30 cellular contexts compared by ENCODE assay signal in the genomic region with DNA sequence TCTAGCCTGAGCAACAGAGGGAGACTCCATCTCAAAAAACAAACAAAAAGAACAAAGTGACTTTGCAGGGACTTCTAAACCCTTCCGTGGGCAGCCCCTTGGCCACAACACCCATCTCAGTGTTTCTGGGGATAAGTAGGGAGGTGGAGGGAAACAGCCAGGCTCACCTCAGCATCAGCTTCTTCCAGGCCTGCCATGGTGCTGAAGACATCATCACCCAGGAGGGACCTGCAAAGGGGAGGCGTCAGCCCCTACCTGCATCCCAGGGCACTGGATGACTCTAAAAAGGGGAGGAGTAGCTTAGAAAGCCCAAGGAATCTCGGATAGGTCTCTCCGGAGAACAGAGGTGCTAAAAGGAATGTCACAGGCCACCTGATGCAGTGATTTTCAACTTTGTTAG.
"Had no signal": no experiment of that assay in that cellular context is flagged by ENCODE, and none has a peak within 500 bp of the region (broad histone marks: within the 10 kb centered on the region; RNA-seq: fewer than 3 reads in every experiment).

No MANE protein-coding gene starts in this region.

- H3K4me1 Mint-ChIP-seq: activated CD4-positive, alpha-beta memory T cell treated with anti-CD3 and anti-CD28 coated beads, Interleukin-2, amount 10 ng/mL, durations not matched to agents 7 days and 5 days; activated CD4-positive, alpha-beta T cell treated with anti-CD3 and anti-CD28 coated beads, Interleukin-2, amount 10 ng/mL, durations not matched to agents 7 days and 5 days; activated naive CD4-positive, alpha-beta T cell treated with anti-CD3 and anti-CD28 coated beads, Interleukin-2, amount 10 ng/mL, durations not matched to agents 7 days and 5 days; activated naive CD8-positive, alpha-beta T cell treated with anti-CD3 and anti-CD28 coated beads, Interleukin-2, amount 10 ng/mL, durations not matched to agents 7 days and 5 days; brain; central memory CD8-positive, alpha-beta T cell had no signal

- H3K9me3 ChIP-seq: ascending aorta, breast epithelium, esophagus squamous epithelium, gastroesophageal sphincter had no signal

- H3K27me3 ChIP-seq: ascending aorta, breast epithelium, cardiac muscle cell, esophagus squamous epithelium, gastroesophageal sphincter had no signal

- ATAC-seq: activated naive CD4-positive, alpha-beta T cell treated with anti-CD3 and anti-CD28 coated beads, Interleukin-2, amount 50 U/mL, for 72 hours; activated T-cell treated with anti-CD3 and anti-CD28 coated beads, Interleukin-2, amount 50 U/mL, for 72 hours; effector memory CD8-positive, alpha-beta T cell; gastroesophageal sphincter had no signal

- H3K27ac Mint-ChIP-seq: activated CD4-positive, alpha-beta memory T cell treated with anti-CD3 and anti-CD28 coated beads, Interleukin-2, amount 10 ng/mL, durations not matched to agents 7 days and 5 days; activated CD4-positive, alpha-beta T cell treated with anti-CD3 and anti-CD28 coated beads, Interleukin-2, amount 10 ng/mL, durations not matched to agents 7 days and 5 days; activated naive CD4-positive, alpha-beta T cell treated with anti-CD3 and anti-CD28 coated beads, Interleukin-2, amount 10 ng/mL, durations not matched to agents 7 days and 5 days; activated naive CD4-positive, alpha-beta T cell treated with anti-CD3 and anti-CD28 coated beads, Interleukin-2, amount 50 U/mL, for 72 hours; activated naive CD8-positive, alpha-beta T cell treated with anti-CD3 and anti-CD28 coated beads, Interleukin-2, amount 10 ng/mL, durations not matched to agents 7 days and 5 days; activated T-cell treated with anti-CD3 and anti-CD28 coated beads, Interleukin-2, amount 50 U/mL, for 24 hours; activated T-cell treated with anti-CD3 and anti-CD28 coated beads, Interleukin-2, amount 50 U/mL, for 72 hours; brain; effector memory CD8-positive, alpha-beta T cell had no signal

- H3K27ac ChIP-seq: ascending aorta, breast epithelium, cardiac muscle cell, coronary artery, epithelial cell of prostate, esophagus squamous epithelium, gastroesophageal sphincter had no signal

- H3K27me3 Mint-ChIP-seq: activated CD4-positive, alpha-beta memory T cell treated with anti-CD3 and anti-CD28 coated beads, Interleukin-2, amount 10 ng/mL, durations not matched to agents 7 days and 5 days; activated CD4-positive, alpha-beta T cell treated with anti-CD3 and anti-CD28 coated beads, Interleukin-2, amount 10 ng/mL, durations not matched to agents 7 days and 5 days; activated naive CD4-positive, alpha-beta T cell treated with anti-CD3 and anti-CD28 coated beads, Interleukin-2, amount 10 ng/mL, durations not matched to agents 7 days and 5 days; activated naive CD8-positive, alpha-beta T cell treated with anti-CD3 and anti-CD28 coated beads, Interleukin-2, amount 10 ng/mL, durations not matched to agents 7 days and 5 days; activated T-cell treated with anti-CD3 and anti-CD28 coated beads, Interleukin-2, amount 50 U/mL, for 24 hours; central memory CD8-positive, alpha-beta T cell; effector memory CD8-positive, alpha-beta T cell had no signal

- H3K4me1 ChIP-seq: ascending aorta, breast epithelium, gastroesophageal sphincter had no signal

- H3K4me3 ChIP-seq: ascending aorta, breast epithelium, cardiac muscle cell, coronary artery, esophagus squamous epithelium, gastroesophageal sphincter had no signal

- H3K36me3 Mint-ChIP-seq: activated naive CD4-positive, alpha-beta T cell treated with anti-CD3 and anti-CD28 coated beads, Interleukin-2, amount 10 ng/mL, durations not matched to agents 7 days and 5 days; activated naive CD4-positive, alpha-beta T cell treated with anti-CD3 and anti-CD28 coated beads, Interleukin-2, amount 50 U/mL, for 72 hours had no signal

- DNase-seq: activated CD4-positive, alpha-beta memory T cell treated with anti-CD3 and anti-CD28 coated beads, Interleukin-2, amount 10 ng/mL, durations not matched to agents 7 days and 5 days; activated CD4-positive, alpha-beta T cell treated with anti-CD3 and anti-CD28 coated beads for 1 hour; activated CD4-positive, alpha-beta T cell treated with anti-CD3 and anti-CD28 coated beads for 4 hours; activated CD4-positive, alpha-beta T cell treated with anti-CD3 and anti-CD28 coated beads, Interleukin-2, amount 10 ng/mL, durations not matched to agents 7 days and 5 days; activated CD4-positive, alpha-beta T cell treated with anti-CD3 and anti-CD28 coated beads, Interleukin-2, amount 50 U/mL, for 4 hours; activated CD8-positive, alpha-beta memory T cell treated with anti-CD3 and anti-CD28 coated beads, Interleukin-2, amount 50 U/mL, for 48 hours; activated gamma-delta T cell; activated naive CD4-positive, alpha-beta T cell; activated naive CD4-positive, alpha-beta T cell treated with anti-CD3 and anti-CD28 coated beads, Interleukin-2, amount 10 ng/mL, durations not matched to agents 7 days and 5 days; activated naive CD8-positive, alpha-beta T cell treated with anti-CD3 and anti-CD28 coated beads, Interleukin-2, amount 10 ng/mL, durations not matched to agents 7 days and 5 days; activated T-cell treated with anti-CD3 and anti-CD28 coated beads for 4 hours; activated T-cell treated with anti-CD3 and anti-CD28 coated beads, Interleukin-2, amount 50 U/mL, for 24 hours; activated T-cell treated with anti-CD3 and anti-CD28 coated beads, Interleukin-2, amount 50 U/mL, for 72 hours; dermis blood vessel endothelial cell; effector CD4-positive, alpha-beta T cell; effector memory CD8-positive, alpha-beta T cell; esophagus squamous epithelium; foreskin melanocyte; T-helper 2 cell had no signal

- H3K4me3 Mint-ChIP-seq: activated CD4-positive, alpha-beta memory T cell treated with anti-CD3 and anti-CD28 coated beads, Interleukin-2, amount 10 ng/mL, durations not matched to agents 7 days and 5 days; activated CD4-positive, alpha-beta T cell treated with anti-CD3 and anti-CD28 coated beads, Interleukin-2, amount 10 ng/mL, durations not matched to agents 7 days and 5 days; activated naive CD4-positive, alpha-beta T cell treated with anti-CD3 and anti-CD28 coated beads, Interleukin-2, amount 10 ng/mL, durations not matched to agents 7 days and 5 days; activated naive CD8-positive, alpha-beta T cell treated with anti-CD3 and anti-CD28 coated beads, Interleukin-2, amount 10 ng/mL, durations not matched to agents 7 days and 5 days; activated T-cell treated with anti-CD3 and anti-CD28 coated beads, Interleukin-2, amount 50 U/mL, for 24 hours; activated T-cell treated with anti-CD3 and anti-CD28 coated beads, Interleukin-2, amount 50 U/mL, for 72 hours; brain; central memory CD8-positive, alpha-beta T cell; effector memory CD8-positive, alpha-beta T cell had no signal

- FAIRE-seq: endometrium, endothelial cell of umbilical vein had no signal

- H3K36me3 ChIP-seq: ascending aorta, breast epithelium, cardiac muscle cell had no signal

- H3K9me3 Mint-ChIP-seq: activated CD4-positive, alpha-beta memory T cell treated with anti-CD3 and anti-CD28 coated beads, Interleukin-2, amount 10 ng/mL, durations not matched to agents 7 days and 5 days; activated CD4-positive, alpha-beta T cell treated with anti-CD3 and anti-CD28 coated beads, Interleukin-2, amount 10 ng/mL, durations not matched to agents 7 days and 5 days; activated naive CD4-positive, alpha-beta T cell treated with anti-CD3 and anti-CD28 coated beads, Interleukin-2, amount 10 ng/mL, durations not matched to agents 7 days and 5 days; activated naive CD4-positive, alpha-beta T cell treated with anti-CD3 and anti-CD28 coated beads, Interleukin-2, amount 50 U/mL, for 72 hours; activated naive CD8-positive, alpha-beta T cell treated with anti-CD3 and anti-CD28 coated beads, Interleukin-2, amount 10 ng/mL, durations not matched to agents 7 days and 5 days; activated T-cell treated with anti-CD3 and anti-CD28 coated beads, Interleukin-2, amount 50 U/mL, for 24 hours; activated T-cell treated with anti-CD3 and anti-CD28 coated beads, Interleukin-2, amount 50 U/mL, for 72 hours; brain; central memory CD8-positive, alpha-beta T cell; effector memory CD8-positive, alpha-beta T cell had no signal
